Comparison of ENCODE assay signal across 1 cellular context in genomic region chr4:76363556-76364290, GRCh38.
TF ChIP-seq lines count a peak whose summit lies in the region.

No MANE protein-coding gene starts in this region.

TF ChIP-seq in IMR-90, 13 proteins besides CTCF, POLR2A, EP300 and RAD21:
- no peak for TF ChIP-seq CHD1 (IDR thresholded peaks at IDR 0.05; ENCODE audit: low read depth, low read length)
